ENCODE assay signal across 23 cellular contexts in genomic region chr15:42011074-42011473, GRCh38. TPM values are rescaled to one million over a fixed set of nuclear protein-coding genes. Genes with fewer than 3 reads are reported as not detected.
DNase-seq lines count a peak whose midpoint lies in the region; ATAC-seq and TF ChIP-seq lines count a peak whose summit lies in the region.
"Had no signal": no experiment of that assay in that cellular context is flagged by ENCODE, and none has a peak within 500 bp of the region (broad histone marks: within the 10 kb centered on the region; RNA-seq: fewer than 3 reads in every experiment).

No MANE protein-coding gene starts in this region.

- H4K91ac ChIP-seq in trophoblast cell (ENCODE audit: low read depth, low read length), result no peak overlapping the region

- no peak overlapping the region for H4K12ac ChIP-seq in trophoblast cell (ENCODE audit: low read depth, low read length)

- H3K4me1 ChIP-seq in HCT116 (ENCODE audit: control insufficient read depth in 1 of 2, insufficient read depth in 2 of 2, low read length in 2 of 2), result peaks cover 6 to 15% of the 10 kb centered on the region in 2 experiments
- H3K4me1 ChIP-seq in trophoblast cell (ENCODE audit: control insufficient read depth in 1 of 2, insufficient read depth in 2 of 2, low read length in 2 of 2), result peaks cover 0 to 2% of the 10 kb centered on the region in 2 experiments

- no peaks in the 10 kb centered on the region for H3K79me1 ChIP-seq in trophoblast cell (ENCODE audit: low read length)

- H3K9ac ChIP-seq in HCT116 (ENCODE audit: low read length) (no peak overlapping the region), trophoblast cell (ENCODE audit: low read length) (no peak overlapping the region)

- no CpG with 5 or more reads among the region's 7 CpGs for WGBS in trophoblast cell (ENCODE audit: extremely low coverage, insufficient coverage, insufficient read length)

- H3K27ac ChIP-seq in HCT116 (ENCODE audit: low read depth, low read length) (no peak overlapping the region), trophoblast cell (ENCODE audit: low read depth, low read length) (no peak overlapping the region)
- H3K27ac ChIP-seq: HL-60 had no signal

- H3K27me3 ChIP-seq in HCT116 (ENCODE audit: insufficient read depth, low read length), result no peaks in the 10 kb centered on the region
- H3K27me3 ChIP-seq in trophoblast cell (ENCODE audit: insufficient read depth, low read length), result no peaks in the 10 kb centered on the region

- no peak overlapping the region for H3K14ac ChIP-seq in trophoblast cell (ENCODE audit: low read length)

- H3K18ac ChIP-seq in trophoblast cell (ENCODE audit: low read length), result no peak overlapping the region

- H3K36me3 Mint-ChIP-seq in activated T-helper 2 cell treated with anti-CD3 and anti-CD28 coated beads, Interferon-gamma antibody, Interleukin-2, Interleukin-4, amounts not matched to agents 10 μg/mL and 5 μg/mL and 100 μg/mL, durations not matched to agents 14 hours and 24 hours and 36 hours (ENCODE audit: low read depth), result no peaks in the 10 kb centered on the region
- H3K36me3 Mint-ChIP-seq: natural killer cell treated with Interleukin-12 subunit alpha and Interleukin-12 subunit beta and Interleukin-15 and Interleukin-18, amount 100 ng/mL, for 72 hours had no signal

- H3K36me3 ChIP-seq in HCT116 (ENCODE audit: control insufficient read depth in 1 of 2, insufficient read depth in 2 of 2, low read length in 2 of 2) (no peaks in the 10 kb centered on the region), trophoblast cell (ENCODE audit: control insufficient read depth in 1 of 2, insufficient read depth in 2 of 2, low read length in 2 of 2) (no peaks in the 10 kb centered on the region)

- no TSS peak for BruUV-seq in HCT116 (replicated peaks; lab: Mats Ljungman, UMichigan)

- TF ChIP-seq POLR2A in HCT116 (IDR thresholded peaks at IDR 0.05; ENCODE audit: borderline replicate concordance, extremely low read depth, insufficient read depth, insufficient read length) (no peak), GM18505 (IDR thresholded peaks at IDR 0.05; ENCODE audit: borderline replicate concordance, extremely low read depth, insufficient read depth, insufficient read length) (no peak)

- no peak for TF ChIP-seq RAD21 in HCT116 (IDR thresholded peaks at IDR 0.05; ENCODE audit: low read depth)

- H3K4me3 Mint-ChIP-seq in activated T-helper 2 cell treated with anti-CD3 and anti-CD28 coated beads, Interferon-gamma antibody, Interleukin-2, Interleukin-4, amounts not matched to agents 10 μg/mL and 5 μg/mL and 100 μg/mL, durations not matched to agents 14 hours and 24 hours and 36 hours (ENCODE audit: low read depth), result no peak overlapping the region
- H3K4me3 Mint-ChIP-seq: natural killer cell treated with Interleukin-12 subunit alpha and Interleukin-12 subunit beta and Interleukin-15 and Interleukin-18, amount 100 ng/mL, for 72 hours had no signal

- no peaks in the 10 kb centered on the region for H3K27me3 Mint-ChIP-seq in activated T-helper 2 cell treated with anti-CD3 and anti-CD28 coated beads, Interferon-gamma antibody, Interleukin-2, Interleukin-4, amounts not matched to agents 10 μg/mL and 5 μg/mL and 100 μg/mL, durations not matched to agents 14 hours and 24 hours and 36 hours (ENCODE audit: low read depth)

- no peak for TF ChIP-seq CTCF in HCT116 (IDR thresholded peaks at IDR 0.05 in 2 of 3, conservative IDR thresholded peaks at IDR 0.05 in 1 of 3; ENCODE audit: borderline replicate concordance in 1 of 3, insufficient read depth in 1 of 3, low read depth in 2 of 3, low read length in 2 of 3)

- H4K8ac ChIP-seq in trophoblast cell (ENCODE audit: low read depth, low read length), result no peak overlapping the region

- H3K4me2 ChIP-seq in HCT116 (ENCODE audit: low read length) (peak overlapping the region; percentile 49), trophoblast cell (ENCODE audit: low read length) (no peak overlapping the region)

- DNase-seq in NCI-H345 (lab: John Stamatoyannopoulos, UW) (peak; percentile 5), NCI-H345 treated with DMSO at 0.1 percent for 48 hours (lab: John Stamatoyannopoulos, UW; ENCODE audit: unreplicated experiment) (no peak), HCT116 (ENCODE audit: low read depth, low spot score) (no peak), trophoblast cell (peak; percentile 14 to 16), middle frontal gyrus (ENCODE audit: extremely low spot score, low spot score) (no peak), GF-D8 (lab: John Stamatoyannopoulos, UW) (no peak)
- no peak for DNase-seq in activated T-helper 2 cell treated with anti-CD3 and anti-CD28 coated beads, Interferon-gamma antibody, Interleukin-2, Interleukin-4, amounts not matched to agents 10 μg/mL and 5 μg/mL and 100 μg/mL, durations not matched to agents 14 hours and 24 hours and 36 hours (ENCODE audit: low spot score)
- DNase-seq: 8988T; activated CD4-positive, CD25-positive, alpha-beta regulatory T cell; foreskin fibroblast; kidney glomerular epithelial cell; mesendoderm; NCI-H1930; NCI-H524; posterior cingulate gyrus; stimulated activated CD4-positive, alpha-beta T cell treated with anti-CD3 and anti-CD28 coated beads, Interleukin-2, amount 100 ng/mL, for 48 hours; T-helper 9 cell had no signal

- H3K23ac ChIP-seq in trophoblast cell (ENCODE audit: low read length), result no peak overlapping the region

- H3K9me3 Mint-ChIP-seq in activated T-helper 2 cell treated with anti-CD3 and anti-CD28 coated beads, Interferon-gamma antibody, Interleukin-2, Interleukin-4, amounts not matched to agents 10 μg/mL and 5 μg/mL and 100 μg/mL, durations not matched to agents 14 hours and 24 hours and 36 hours, result no peaks in the 10 kb centered on the region
- H3K9me3 Mint-ChIP-seq: natural killer cell treated with Interleukin-12 subunit alpha and Interleukin-12 subunit beta and Interleukin-15 and Interleukin-18, amount 100 ng/mL, for 72 hours had no signal

- H3K79me2 ChIP-seq in HCT116 (ENCODE audit: insufficient read depth, low read length), result no peaks in the 10 kb centered on the region
- H3K79me2 ChIP-seq in trophoblast cell (ENCODE audit: control insufficient read depth, insufficient read depth, low read length, poor library complexity), result no peaks in the 10 kb centered on the region

- no peak overlapping the region for H2BK12ac ChIP-seq in trophoblast cell (ENCODE audit: low read length)

- H3K9me3 ChIP-seq in HCT116 (ENCODE audit: control insufficient read depth in 1 of 2, insufficient read depth in 1 of 2, low read depth in 1 of 2, low read length in 2 of 2) (no peaks in the 10 kb centered on the region), trophoblast cell (ENCODE audit: insufficient read depth, low read depth, low read length) (no peaks in the 10 kb centered on the region)

- no peak overlapping the region for H2BK5ac ChIP-seq in trophoblast cell (ENCODE audit: low read depth, low read length, poor library complexity)

- RAD21 ChIA-PET in HCT116 (lab: Charles Lee; ENCODE audit: low non-redundant PET in 1 of 2, low total read pairs in 2 of 2, uncharacterized antibody in 2 of 2, unreplicated experiment in 2 of 2), result no interaction called here

- no peak overlapping the region for H3K4ac ChIP-seq in trophoblast cell (ENCODE audit: low read depth, low read length)

- peak overlapping the region; percentile 19 for H3K27ac Mint-ChIP-seq in activated T-helper 2 cell treated with anti-CD3 and anti-CD28 coated beads, Interferon-gamma antibody, Interleukin-2, Interleukin-4, amounts not matched to agents 10 μg/mL and 5 μg/mL and 100 μg/mL, durations not matched to agents 14 hours and 24 hours and 36 hours

- H3K4me1 Mint-ChIP-seq in activated T-helper 2 cell treated with anti-CD3 and anti-CD28 coated beads, Interferon-gamma antibody, Interleukin-2, Interleukin-4, amounts not matched to agents 10 μg/mL and 5 μg/mL and 100 μg/mL, durations not matched to agents 14 hours and 24 hours and 36 hours (ENCODE audit: low read depth), result peaks cover 18% of the 10 kb centered on the region

- no peak overlapping the region for H2AK5ac ChIP-seq in trophoblast cell (ENCODE audit: low read length)

- intact Hi-C loops in HCT116 (cut with micrococcal nuclease), result no loop called here
- intact Hi-C loops in activated T-helper 2 cell treated with anti-CD3 and anti-CD28 coated beads, Interferon-gamma antibody, Interleukin-2, Interleukin-4, amounts not matched to agents 10 μg/mL and 5 μg/mL and 100 μg/mL, durations not matched to agents 14 hours and 24 hours and 36 hours (cut with micrococcal nuclease), result no loop called here

- POLR2A ChIA-PET in HCT116 (lab: Charles Lee), result no interaction called here

- no peak overlapping the region for H2BK120ac ChIP-seq in trophoblast cell (ENCODE audit: insufficient read depth, low read length, poor library complexity)

- no peaks in the 10 kb centered on the region for H4K20me1 ChIP-seq in HCT116 (ENCODE audit: insufficient read depth)

- CTCF ChIA-PET in HCT116 (lab: Charles Lee), result no interaction called here

- ATAC-seq in HCT116 (no peak), GM18505 (IDR thresholded peaks at IDR 0.05; ENCODE audit: unreplicated experiment) (no peak)
- ATAC-seq: natural killer cell treated with Interleukin-12 subunit alpha and Interleukin-12 subunit beta and Interleukin-15 and Interleukin-18, amount 100 ng/mL, for 72 hours had no signal

- H3K9me2 ChIP-seq in HCT116 (ENCODE audit: insufficient read depth), result no peaks in the 10 kb centered on the region

- H2AFZ ChIP-seq in HCT116 (ENCODE audit: low read depth, low read length, poor library complexity, severe bottlenecking) (no peak overlapping the region), trophoblast cell (ENCODE audit: insufficient read depth, low read length, poor library complexity) (no peak overlapping the region)

- H3K4me3 ChIP-seq in HCT116 (replicated peaks in 1 of 2; ENCODE audit: low read depth in 1 of 2, low read length in 2 of 2) (no peak overlapping the region), trophoblast cell (ENCODE audit: low read depth, low read length) (no peak overlapping the region)

TF ChIP-seq in HCT116, 20 proteins besides CTCF, POLR2A, EP300 and RAD21 (continues in another document):
- TF ChIP-seq JUND (IDR thresholded peaks at IDR 0.05), result no peak

RNA-seq across cellular contexts. Expression of gene PLA2G4E, which starts 9.8 kb away (rescaled TPM):
- total RNA-seq in HCT116 (2021; ENCODE audit: unreplicated experiment), result not detected
- polyA plus RNA-seq in HCT116 (2012), result not detected in 2 replicates
- not detected in 2 replicates for total RNA-seq in activated T-helper 2 cell treated with anti-CD3 and anti-CD28 coated beads, Interferon-gamma antibody, Interleukin-2, Interleukin-4, amounts not matched to agents 10 μg/mL and 5 μg/mL and 100 μg/mL, durations not matched to agents 14 hours and 24 hours and 36 hours
- not detected in 2 replicates for polyA plus RNA-seq in trophoblast cell (2013)
- total RNA-seq: natural killer cell treated with Interleukin-12 subunit alpha and Interleukin-12 subunit beta and Interleukin-15 and Interleukin-18, amount 100 ng/mL, for 72 hours; SK-MEL-5 had no signal
- polyA plus RNA-seq: BJ, IgD-negative memory B cell had no signal

RNA-seq across cellular contexts. Expression of gene EHD4, which starts 38.7 kb away (rescaled TPM):
- 28.0 TPM for total RNA-seq in HCT116 (2021; ENCODE audit: unreplicated experiment)
- polyA plus RNA-seq in HCT116 (2012), result 27.3 and 27.6 TPM in 2 replicates
- total RNA-seq in activated T-helper 2 cell treated with anti-CD3 and anti-CD28 coated beads, Interferon-gamma antibody, Interleukin-2, Interleukin-4, amounts not matched to agents 10 μg/mL and 5 μg/mL and 100 μg/mL, durations not matched to agents 14 hours and 24 hours and 36 hours, result 22.3 and 22.7 TPM in 2 replicates
- 18.8 and 19.6 TPM in 2 replicates for polyA plus RNA-seq in trophoblast cell (2013)

Comparison
In these comparisons a context has a peak if more than half of its experiments do, and no peak if none do; other contexts are left out.
1. DNase-seq: peak in NCI-H345 (single experiment) and trophoblast cell (2 of 2); none in NCI-H345 treated with DMSO at 0.1 percent for 48 hours (single experiment), HCT116 (single experiment), activated T-helper 2 cell treated with anti-CD3 and anti-CD28 coated beads, Interferon-gamma antibody, Interleukin-2, Interleukin-4, amounts not matched to agents 10 μg/mL and 5 μg/mL and 100 μg/mL, durations not matched to agents 14 hours and 24 hours and 36 hours (single experiment), middle frontal gyrus (single experiment) and GF-D8 (single experiment).